ENCODE assay signal across 1 cellular context in the genomic region with DNA sequence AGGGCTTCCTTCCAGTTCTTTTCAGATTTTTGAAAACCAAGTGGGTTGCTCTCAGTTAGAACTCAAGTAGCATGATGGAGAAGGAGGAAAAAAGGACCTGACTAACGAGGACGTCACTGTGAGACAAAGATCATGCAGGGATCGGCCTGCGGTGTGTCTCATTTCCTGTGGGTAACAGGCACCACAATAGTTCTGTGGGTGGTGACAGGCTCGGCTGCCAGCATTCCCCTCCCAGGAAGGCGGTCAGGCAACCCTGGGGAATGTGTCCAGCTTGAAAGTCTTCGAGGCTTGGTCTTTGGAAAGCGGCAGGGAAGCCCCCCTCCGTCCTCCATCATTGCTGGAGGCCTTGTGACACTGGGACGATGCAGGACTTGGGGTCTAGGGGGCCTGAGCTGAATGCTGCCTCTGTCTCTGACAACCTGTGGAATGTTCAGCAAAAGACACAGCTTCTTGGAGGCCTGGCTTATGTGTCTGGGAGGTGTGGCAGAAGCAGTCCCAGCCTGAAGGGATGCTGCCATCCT.
TF ChIP-seq lines count a peak whose summit lies in the region.

No MANE protein-coding gene starts in this region.

TF ChIP-seq in GM12878, 131 proteins besides CTCF, POLR2A, EP300 and RAD21 (continued from another document):
- TF ChIP-seq, protein P1, sequence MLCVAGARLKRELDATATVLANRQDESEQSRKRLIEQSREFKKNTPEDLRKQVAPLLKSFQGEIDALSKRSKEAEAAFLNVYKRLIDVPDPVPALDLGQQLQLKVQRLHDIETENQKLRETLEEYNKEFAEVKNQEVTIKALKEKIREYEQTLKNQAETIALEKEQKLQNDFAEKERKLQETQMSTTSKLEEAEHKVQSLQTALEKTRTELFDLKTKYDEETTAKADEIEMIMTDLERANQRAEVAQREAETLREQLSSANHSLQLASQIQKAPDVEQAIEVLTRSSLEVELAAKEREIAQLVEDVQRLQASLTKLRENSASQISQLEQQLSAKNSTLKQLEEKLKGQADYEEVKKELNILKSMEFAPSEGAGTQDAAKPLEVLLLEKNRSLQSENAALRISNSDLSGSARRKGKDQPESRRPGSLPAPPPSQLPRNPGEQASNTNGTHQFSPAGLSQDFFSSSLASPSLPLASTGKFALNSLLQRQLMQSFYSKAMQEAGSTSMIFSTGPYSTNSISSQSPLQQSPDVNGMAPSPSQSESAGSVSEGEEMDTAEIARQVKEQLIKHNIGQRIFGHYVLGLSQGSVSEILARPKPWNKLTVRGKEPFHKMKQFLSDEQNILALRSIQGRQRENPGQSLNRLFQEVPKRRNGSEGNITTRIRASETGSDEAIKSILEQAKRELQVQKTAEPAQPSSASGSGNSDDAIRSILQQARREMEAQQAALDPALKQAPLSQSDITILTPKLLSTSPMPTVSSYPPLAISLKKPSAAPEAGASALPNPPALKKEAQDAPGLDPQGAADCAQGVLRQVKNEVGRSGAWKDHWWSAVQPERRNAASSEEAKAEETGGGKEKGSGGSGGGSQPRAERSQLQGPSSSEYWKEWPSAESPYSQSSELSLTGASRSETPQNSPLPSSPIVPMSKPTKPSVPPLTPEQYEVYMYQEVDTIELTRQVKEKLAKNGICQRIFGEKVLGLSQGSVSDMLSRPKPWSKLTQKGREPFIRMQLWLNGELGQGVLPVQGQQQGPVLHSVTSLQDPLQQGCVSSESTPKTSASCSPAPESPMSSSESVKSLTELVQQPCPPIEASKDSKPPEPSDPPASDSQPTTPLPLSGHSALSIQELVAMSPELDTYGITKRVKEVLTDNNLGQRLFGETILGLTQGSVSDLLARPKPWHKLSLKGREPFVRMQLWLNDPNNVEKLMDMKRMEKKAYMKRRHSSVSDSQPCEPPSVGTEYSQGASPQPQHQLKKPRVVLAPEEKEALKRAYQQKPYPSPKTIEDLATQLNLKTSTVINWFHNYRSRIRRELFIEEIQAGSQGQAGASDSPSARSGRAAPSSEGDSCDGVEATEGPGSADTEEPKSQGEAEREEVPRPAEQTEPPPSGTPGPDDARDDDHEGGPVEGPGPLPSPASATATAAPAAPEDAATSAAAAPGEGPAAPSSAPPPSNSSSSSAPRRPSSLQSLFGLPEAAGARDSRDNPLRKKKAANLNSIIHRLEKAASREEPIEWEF (IDR thresholded peaks at IDR 0.05; ENCODE audit: insufficient replicate concordance, low read depth, low read length), result no peak
- TF ChIP-seq CREM (IDR thresholded peaks at IDR 0.05; ENCODE audit: low read depth) (peak; percentile 75; the same call in 1 of the 2 replicates), BHLHE40 (IDR thresholded peaks at IDR 0.05; ENCODE audit: borderline replicate concordance in 1 of 2, low read depth in 2 of 2, low read length in 1 of 2) (peak; percentile 71 to 72), BRCA1 (IDR thresholded peaks at IDR 0.05; ENCODE audit: low read depth, low read length) (no peak), ZNF622 (IDR thresholded peaks at IDR 0.05) (no peak), SIX5 (IDR thresholded peaks at IDR 0.05; ENCODE audit: low read depth, low read length, severe bottlenecking) (no peak), SP1 (IDR thresholded peaks at IDR 0.05; ENCODE audit: low read depth, low read length) (peak; percentile 53), TBL1XR1 (IDR thresholded peaks at IDR 0.05; ENCODE audit: low read depth, low read length) (peak; percentile 61; the same call in 1 of the 2 replicates), NR2F1 (conservative IDR thresholded peaks at IDR 0.05) (peak; percentile 47; the same call in 1 of the 2 replicates), MYB (IDR thresholded peaks at IDR 0.05; ENCODE audit: borderline replicate concordance, low read depth, low read length) (no peak), LARP7 (IDR thresholded peaks at IDR 0.05) (0 out of 2 replicates have a peak, but pooled peaks have one; percentile 38), KDM1A (IDR thresholded peaks at IDR 0.05; ENCODE audit: borderline replicate concordance) (no peak), RUNX3 (IDR thresholded peaks at IDR 0.05; ENCODE audit: low read length) (peak; percentile 95), HDGF (IDR thresholded peaks at IDR 0.05) (0 out of 2 replicates have a peak, but pooled peaks have one; percentile 14), POU2F2 (IDR thresholded peaks at IDR 0.05; ENCODE audit: borderline replicate concordance, low read depth, low read length) (peak; percentile 42; the same call in 1 of the 3 replicates), NBN (IDR thresholded peaks at IDR 0.05) (peak; percentile 87), IKZF2 (IDR thresholded peaks at IDR 0.05) (peak; percentile 96 to 97), IRF4 (IDR thresholded peaks at IDR 0.05; ENCODE audit: low read depth, low read length) (peak; percentile 72; the same call in 1 of the 2 replicates), STAT1 (conservative IDR thresholded peaks at IDR 0.05) (no peak), EZH2 (IDR thresholded peaks at IDR 0.05; ENCODE audit: borderline replicate concordance, control insufficient read depth, low read depth, low read length) (no peak), PAX5 (IDR thresholded peaks at IDR 0.05; ENCODE audit: borderline replicate concordance, low read depth, low read length) (peak; percentile 76; the same call in 1 of the 2 replicates), EED (IDR thresholded peaks at IDR 0.05; ENCODE audit: low read depth) (peak; percentile 96), RELA (IDR thresholded peaks at IDR 0.05; ENCODE audit: borderline replicate concordance, partially characterized antibody) (no peak), IKZF1 (conservative IDR thresholded peaks at IDR 0.05) (peak; percentile 97), CREB1 (IDR thresholded peaks at IDR 0.05; ENCODE audit: low read depth) (peak; percentile 87), MEF2B (IDR thresholded peaks at IDR 0.05; ENCODE audit: partially characterized antibody, poor library complexity, severe bottlenecking) (peak; percentile 38), NR2C2 (IDR thresholded peaks at IDR 0.05; ENCODE audit: borderline replicate concordance, control insufficient read depth, insufficient read length, low read depth) (no peak), SMAD1 (IDR thresholded peaks at IDR 0.05; ENCODE audit: low read depth, partially characterized antibody) (no peak), BCL11A (IDR thresholded peaks at IDR 0.05; ENCODE audit: low read depth, low read length) (peak; percentile 75; the same call in 1 of the 2 replicates), ZSCAN29 (IDR thresholded peaks at IDR 0.05) (no peak), NFIC (IDR thresholded peaks at IDR 0.05; ENCODE audit: low read depth, low read length) (peak; percentile 75), CBX5 (IDR thresholded peaks at IDR 0.05; ENCODE audit: low read depth) (no peak)
- TF ChIP-seq, protein P2, sequence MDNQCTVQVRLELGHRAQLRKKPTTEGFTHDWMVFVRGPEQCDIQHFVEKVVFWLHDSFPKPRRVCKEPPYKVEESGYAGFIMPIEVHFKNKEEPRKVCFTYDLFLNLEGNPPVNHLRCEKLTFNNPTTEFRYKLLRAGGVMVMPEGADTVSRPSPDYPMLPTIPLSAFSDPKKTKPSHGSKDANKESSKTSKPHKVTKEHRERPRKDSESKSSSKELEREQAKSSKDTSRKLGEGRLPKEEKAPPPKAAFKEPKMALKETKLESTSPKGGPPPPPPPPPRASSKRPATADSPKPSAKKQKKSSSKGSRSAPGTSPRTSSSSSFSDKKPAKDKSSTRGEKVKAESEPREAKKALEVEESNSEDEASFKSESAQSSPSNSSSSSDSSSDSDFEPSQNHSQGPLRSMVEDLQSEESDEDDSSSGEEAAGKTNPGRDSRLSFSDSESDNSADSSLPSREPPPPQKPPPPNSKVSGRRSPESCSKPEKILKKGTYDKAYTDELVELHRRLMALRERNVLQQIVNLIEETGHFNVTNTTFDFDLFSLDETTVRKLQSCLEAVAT (IDR thresholded peaks at IDR 0.05), result peak; percentile 80; the same call in 1 of the 2 replicates
- TF ChIP-seq, protein P3, sequence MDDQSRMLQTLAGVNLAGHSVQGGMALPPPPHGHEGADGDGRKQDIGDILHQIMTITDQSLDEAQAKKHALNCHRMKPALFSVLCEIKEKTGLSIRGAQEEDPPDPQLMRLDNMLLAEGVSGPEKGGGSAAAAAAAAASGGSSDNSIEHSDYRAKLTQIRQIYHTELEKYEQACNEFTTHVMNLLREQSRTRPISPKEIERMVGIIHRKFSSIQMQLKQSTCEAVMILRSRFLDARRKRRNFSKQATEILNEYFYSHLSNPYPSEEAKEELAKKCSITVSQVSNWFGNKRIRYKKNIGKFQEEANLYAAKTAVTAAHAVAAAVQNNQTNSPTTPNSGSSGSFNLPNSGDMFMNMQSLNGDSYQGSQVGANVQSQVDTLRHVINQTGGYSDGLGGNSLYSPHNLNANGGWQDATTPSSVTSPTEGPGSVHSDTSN (IDR thresholded peaks at IDR 0.05; ENCODE audit: insufficient replicate concordance, low read depth, low read length), result no peak
- TF ChIP-seq, protein P4, sequence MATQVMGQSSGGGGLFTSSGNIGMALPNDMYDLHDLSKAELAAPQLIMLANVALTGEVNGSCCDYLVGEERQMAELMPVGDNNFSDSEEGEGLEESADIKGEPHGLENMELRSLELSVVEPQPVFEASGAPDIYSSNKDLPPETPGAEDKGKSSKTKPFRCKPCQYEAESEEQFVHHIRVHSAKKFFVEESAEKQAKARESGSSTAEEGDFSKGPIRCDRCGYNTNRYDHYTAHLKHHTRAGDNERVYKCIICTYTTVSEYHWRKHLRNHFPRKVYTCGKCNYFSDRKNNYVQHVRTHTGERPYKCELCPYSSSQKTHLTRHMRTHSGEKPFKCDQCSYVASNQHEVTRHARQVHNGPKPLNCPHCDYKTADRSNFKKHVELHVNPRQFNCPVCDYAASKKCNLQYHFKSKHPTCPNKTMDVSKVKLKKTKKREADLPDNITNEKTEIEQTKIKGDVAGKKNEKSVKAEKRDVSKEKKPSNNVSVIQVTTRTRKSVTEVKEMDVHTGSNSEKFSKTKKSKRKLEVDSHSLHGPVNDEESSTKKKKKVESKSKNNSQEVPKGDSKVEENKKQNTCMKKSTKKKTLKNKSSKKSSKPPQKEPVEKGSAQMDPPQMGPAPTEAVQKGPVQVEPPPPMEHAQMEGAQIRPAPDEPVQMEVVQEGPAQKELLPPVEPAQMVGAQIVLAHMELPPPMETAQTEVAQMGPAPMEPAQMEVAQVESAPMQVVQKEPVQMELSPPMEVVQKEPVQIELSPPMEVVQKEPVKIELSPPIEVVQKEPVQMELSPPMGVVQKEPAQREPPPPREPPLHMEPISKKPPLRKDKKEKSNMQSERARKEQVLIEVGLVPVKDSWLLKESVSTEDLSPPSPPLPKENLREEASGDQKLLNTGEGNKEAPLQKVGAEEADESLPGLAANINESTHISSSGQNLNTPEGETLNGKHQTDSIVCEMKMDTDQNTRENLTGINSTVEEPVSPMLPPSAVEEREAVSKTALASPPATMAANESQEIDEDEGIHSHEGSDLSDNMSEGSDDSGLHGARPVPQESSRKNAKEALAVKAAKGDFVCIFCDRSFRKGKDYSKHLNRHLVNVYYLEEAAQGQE (IDR thresholded peaks at IDR 0.05; ENCODE audit: low read depth, low read length), result no peak
- TF ChIP-seq, protein P5, sequence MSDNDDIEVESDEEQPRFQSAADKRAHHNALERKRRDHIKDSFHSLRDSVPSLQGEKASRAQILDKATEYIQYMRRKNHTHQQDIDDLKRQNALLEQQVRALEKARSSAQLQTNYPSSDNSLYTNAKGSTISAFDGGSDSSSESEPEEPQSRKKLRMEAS (IDR thresholded peaks at IDR 0.05; ENCODE audit: low read depth, low read length), result 0 out of 2 replicates have a peak, but pooled peaks have one; percentile 21
- TF ChIP-seq, protein P6, sequence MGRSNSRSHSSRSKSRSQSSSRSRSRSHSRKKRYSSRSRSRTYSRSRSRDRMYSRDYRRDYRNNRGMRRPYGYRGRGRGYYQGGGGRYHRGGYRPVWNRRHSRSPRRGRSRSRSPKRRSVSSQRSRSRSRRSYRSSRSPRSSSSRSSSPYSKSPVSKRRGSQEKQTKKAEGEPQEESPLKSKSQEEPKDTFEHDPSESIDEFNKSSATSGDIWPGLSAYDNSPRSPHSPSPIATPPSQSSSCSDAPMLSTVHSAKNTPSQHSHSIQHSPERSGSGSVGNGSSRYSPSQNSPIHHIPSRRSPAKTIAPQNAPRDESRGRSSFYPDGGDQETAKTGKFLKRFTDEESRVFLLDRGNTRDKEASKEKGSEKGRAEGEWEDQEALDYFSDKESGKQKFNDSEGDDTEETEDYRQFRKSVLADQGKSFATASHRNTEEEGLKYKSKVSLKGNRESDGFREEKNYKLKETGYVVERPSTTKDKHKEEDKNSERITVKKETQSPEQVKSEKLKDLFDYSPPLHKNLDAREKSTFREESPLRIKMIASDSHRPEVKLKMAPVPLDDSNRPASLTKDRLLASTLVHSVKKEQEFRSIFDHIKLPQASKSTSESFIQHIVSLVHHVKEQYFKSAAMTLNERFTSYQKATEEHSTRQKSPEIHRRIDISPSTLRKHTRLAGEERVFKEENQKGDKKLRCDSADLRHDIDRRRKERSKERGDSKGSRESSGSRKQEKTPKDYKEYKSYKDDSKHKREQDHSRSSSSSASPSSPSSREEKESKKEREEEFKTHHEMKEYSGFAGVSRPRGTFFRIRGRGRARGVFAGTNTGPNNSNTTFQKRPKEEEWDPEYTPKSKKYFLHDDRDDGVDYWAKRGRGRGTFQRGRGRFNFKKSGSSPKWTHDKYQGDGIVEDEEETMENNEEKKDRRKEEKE (IDR thresholded peaks at IDR 0.05), result no peak
- TF ChIP-seq, protein P7, sequence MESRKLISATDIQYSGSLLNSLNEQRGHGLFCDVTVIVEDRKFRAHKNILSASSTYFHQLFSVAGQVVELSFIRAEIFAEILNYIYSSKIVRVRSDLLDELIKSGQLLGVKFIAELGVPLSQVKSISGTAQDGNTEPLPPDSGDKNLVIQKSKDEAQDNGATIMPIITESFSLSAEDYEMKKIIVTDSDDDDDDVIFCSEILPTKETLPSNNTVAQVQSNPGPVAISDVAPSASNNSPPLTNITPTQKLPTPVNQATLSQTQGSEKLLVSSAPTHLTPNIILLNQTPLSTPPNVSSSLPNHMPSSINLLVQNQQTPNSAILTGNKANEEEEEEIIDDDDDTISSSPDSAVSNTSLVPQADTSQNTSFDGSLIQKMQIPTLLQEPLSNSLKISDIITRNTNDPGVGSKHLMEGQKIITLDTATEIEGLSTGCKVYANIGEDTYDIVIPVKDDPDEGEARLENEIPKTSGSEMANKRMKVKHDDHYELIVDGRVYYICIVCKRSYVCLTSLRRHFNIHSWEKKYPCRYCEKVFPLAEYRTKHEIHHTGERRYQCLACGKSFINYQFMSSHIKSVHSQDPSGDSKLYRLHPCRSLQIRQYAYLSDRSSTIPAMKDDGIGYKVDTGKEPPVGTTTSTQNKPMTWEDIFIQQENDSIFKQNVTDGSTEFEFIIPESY (IDR thresholded peaks at IDR 0.05), result no peak
- TF ChIP-seq, protein P8, sequence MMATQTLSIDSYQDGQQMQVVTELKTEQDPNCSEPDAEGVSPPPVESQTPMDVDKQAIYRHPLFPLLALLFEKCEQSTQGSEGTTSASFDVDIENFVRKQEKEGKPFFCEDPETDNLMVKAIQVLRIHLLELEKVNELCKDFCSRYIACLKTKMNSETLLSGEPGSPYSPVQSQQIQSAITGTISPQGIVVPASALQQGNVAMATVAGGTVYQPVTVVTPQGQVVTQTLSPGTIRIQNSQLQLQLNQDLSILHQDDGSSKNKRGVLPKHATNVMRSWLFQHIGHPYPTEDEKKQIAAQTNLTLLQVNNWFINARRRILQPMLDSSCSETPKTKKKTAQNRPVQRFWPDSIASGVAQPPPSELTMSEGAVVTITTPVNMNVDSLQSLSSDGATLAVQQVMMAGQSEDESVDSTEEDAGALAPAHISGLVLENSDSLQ (IDR thresholded peaks at IDR 0.05), result peak; percentile 28
